In the genomic region with DNA sequence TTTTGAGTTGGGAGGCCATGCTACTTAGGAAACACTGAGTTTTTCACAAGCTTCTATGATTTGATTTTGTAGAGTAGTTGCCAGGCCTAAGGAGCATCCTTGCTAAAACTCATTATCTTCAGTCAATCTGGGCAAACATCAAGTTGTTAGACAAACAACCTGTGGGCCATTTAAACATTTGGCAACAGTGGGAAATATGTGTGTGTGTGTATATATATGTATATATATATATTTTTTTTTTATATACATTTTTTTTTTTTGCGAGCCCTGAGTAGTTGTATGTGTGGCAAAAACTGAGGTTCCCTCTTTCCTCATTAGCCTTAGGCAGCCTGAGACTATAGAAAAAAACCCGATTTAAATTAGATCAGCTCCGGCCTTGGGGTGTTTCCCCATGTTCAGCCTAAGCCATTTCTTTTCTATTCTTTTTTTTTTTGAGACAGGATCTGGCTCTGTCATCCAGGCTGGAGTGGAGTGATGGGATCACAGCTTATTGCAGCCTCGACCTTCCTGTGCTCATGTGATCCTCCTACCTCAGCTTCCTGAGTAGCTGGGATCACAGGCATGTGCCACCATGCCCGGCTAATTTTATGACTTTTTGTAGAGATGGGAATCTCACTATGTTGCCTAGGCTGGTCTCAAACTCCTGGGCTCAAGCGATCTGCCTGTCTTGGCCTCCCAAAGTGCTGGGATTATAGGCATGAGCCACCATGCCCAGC, we compare ENCODE assay signal across 1 cellular context.
TF ChIP-seq lines count a peak whose summit lies in the region.

No MANE protein-coding gene starts in this region.

TF ChIP-seq in neural cell, 6 proteins besides CTCF, POLR2A, EP300 and RAD21:
- TF ChIP-seq SMC3 (conservative IDR thresholded peaks at IDR 0.05; ENCODE audit: poor library complexity) (no peak), POLR2AphosphoS5 (IDR thresholded peaks at IDR 0.05) (no peak), EZH2 (IDR thresholded peaks at IDR 0.05; ENCODE audit: borderline replicate concordance, insufficient read depth, low read length, poor library complexity, severe bottlenecking) (no peak), TAF1 (IDR thresholded peaks at IDR 0.05; ENCODE audit: low read depth) (no peak), MXI1 (conservative IDR thresholded peaks at IDR 0.05; ENCODE audit: poor library complexity, severe bottlenecking) (no peak), REST (IDR thresholded peaks at IDR 0.05; ENCODE audit: borderline replicate concordance) (no peak)
